ENCODE assay signal across 22 cellular contexts in genomic region chrX:129145898-129146297, GRCh38.
"Had no signal": no experiment of that assay in that cellular context is flagged by ENCODE, and none has a peak within 500 bp of the region (broad histone marks: within the 10 kb centered on the region; RNA-seq: fewer than 3 reads in every experiment).

No MANE protein-coding gene starts in this region.

- H3K36me3 ChIP-seq: esophagus muscularis mucosa, gastrocnemius medialis, left ventricle myocardium inferior, lower lobe of right lung, spleen, tibial artery, upper lobe of left lung, uterus had no signal

- H3K9me3 Mint-ChIP-seq: immature natural killer cell; memory B cell; mesothelial cell of epicardium; natural killer cell; neural crest cell; stimulated activated memory B cell treated with anti-CD40 and anti-IgM and Interleukin-4, amounts not matched to agents 10 μg/mL and 1 μg/mL and 100 μg/mL, for 72 hours; stimulated activated naive CD8-positive, alpha-beta T cell treated with anti-CD3 and anti-CD28 coated beads, Interleukin-15, Interleukin-2, amounts not matched to agents 100 ng/mL and 50 ng/mL, for 24 hours had no signal

- H3K9me3 ChIP-seq: esophagus muscularis mucosa, gastrocnemius medialis, left ventricle myocardium inferior, lower lobe of right lung, spleen, tibial artery, upper lobe of left lung, uterus had no signal

- H3K27ac Mint-ChIP-seq: effector memory CD8-positive, alpha-beta T cell; immature natural killer cell; memory B cell; mesothelial cell of epicardium; natural killer cell; stimulated activated memory B cell treated with anti-CD40 and anti-IgM and Interleukin-4, amounts not matched to agents 10 μg/mL and 1 μg/mL and 100 μg/mL, for 72 hours; stimulated activated naive CD8-positive, alpha-beta T cell treated with anti-CD3 and anti-CD28 coated beads, Interleukin-15, Interleukin-2, amounts not matched to agents 100 ng/mL and 50 ng/mL, for 24 hours had no signal

- H3K36me3 Mint-ChIP-seq: immature natural killer cell; memory B cell; mesothelial cell of epicardium; natural killer cell; stimulated activated memory B cell treated with anti-CD40 and anti-IgM and Interleukin-4, amounts not matched to agents 10 μg/mL and 1 μg/mL and 100 μg/mL, for 72 hours had no signal

- H3K27me3 Mint-ChIP-seq: effector memory CD8-positive, alpha-beta T cell; memory B cell; stimulated activated memory B cell treated with anti-CD40 and anti-IgM and Interleukin-4, amounts not matched to agents 10 μg/mL and 1 μg/mL and 100 μg/mL, for 72 hours; stimulated activated naive CD8-positive, alpha-beta T cell treated with anti-CD3 and anti-CD28 coated beads, Interleukin-15, Interleukin-2, amounts not matched to agents 100 ng/mL and 50 ng/mL, for 24 hours had no signal

- H3K4me3 Mint-ChIP-seq: effector memory CD8-positive, alpha-beta T cell; immature natural killer cell; memory B cell; mesothelial cell of epicardium; natural killer cell; neural crest cell; stimulated activated memory B cell treated with anti-CD40 and anti-IgM and Interleukin-4, amounts not matched to agents 10 μg/mL and 1 μg/mL and 100 μg/mL, for 72 hours; stimulated activated naive CD8-positive, alpha-beta T cell treated with anti-CD3 and anti-CD28 coated beads, Interleukin-15, Interleukin-2, amounts not matched to agents 100 ng/mL and 50 ng/mL, for 24 hours had no signal

- H3K4me1 Mint-ChIP-seq: immature natural killer cell; memory B cell; mesothelial cell of epicardium; natural killer cell; stimulated activated memory B cell treated with anti-CD40 and anti-IgM and Interleukin-4, amounts not matched to agents 10 μg/mL and 1 μg/mL and 100 μg/mL, for 72 hours had no signal

- H3K4me3 ChIP-seq: esophagus muscularis mucosa, gastrocnemius medialis, left ventricle myocardium inferior, lower lobe of right lung, spleen, tibial artery, upper lobe of left lung, uterus had no signal

- DNase-seq: effector memory CD8-positive, alpha-beta T cell; gastrocnemius medialis; immature natural killer cell; kidney; left cardiac atrium; left ventricle myocardium inferior; lower lobe of right lung; natural killer cell; posterior cingulate gyrus; spleen; stimulated activated CD4-positive, alpha-beta T cell treated with anti-CD3 and anti-CD28 coated beads, Interleukin-15, amount 100 ng/mL, for 24 hours; stimulated activated CD4-positive, alpha-beta T cell treated with anti-CD3 and anti-CD28 coated beads, Interleukin-1b, Interleukin-23, amount 100 ng/mL, for 48 hours; stimulated activated CD4-positive, alpha-beta T cell treated with anti-CD3 and anti-CD28 coated beads, Interleukin-4, amount 100 ng/mL, for 24 hours; tibial artery; upper lobe of left lung; uterus had no signal

- H3K27me3 ChIP-seq: esophagus muscularis mucosa, gastrocnemius medialis, spleen, tibial artery, upper lobe of left lung, uterus had no signal
